1 cellular context compared by ENCODE assay signal in genomic region chr15:42100021-42100800, GRCh38.
TF ChIP-seq lines count a peak whose summit lies in the region.

No MANE protein-coding gene starts in this region.

TF ChIP-seq in K562, 482 proteins besides CTCF, POLR2A, EP300 and RAD21 (continued from another document and continues in another):
- TF ChIP-seq, protein P1, sequence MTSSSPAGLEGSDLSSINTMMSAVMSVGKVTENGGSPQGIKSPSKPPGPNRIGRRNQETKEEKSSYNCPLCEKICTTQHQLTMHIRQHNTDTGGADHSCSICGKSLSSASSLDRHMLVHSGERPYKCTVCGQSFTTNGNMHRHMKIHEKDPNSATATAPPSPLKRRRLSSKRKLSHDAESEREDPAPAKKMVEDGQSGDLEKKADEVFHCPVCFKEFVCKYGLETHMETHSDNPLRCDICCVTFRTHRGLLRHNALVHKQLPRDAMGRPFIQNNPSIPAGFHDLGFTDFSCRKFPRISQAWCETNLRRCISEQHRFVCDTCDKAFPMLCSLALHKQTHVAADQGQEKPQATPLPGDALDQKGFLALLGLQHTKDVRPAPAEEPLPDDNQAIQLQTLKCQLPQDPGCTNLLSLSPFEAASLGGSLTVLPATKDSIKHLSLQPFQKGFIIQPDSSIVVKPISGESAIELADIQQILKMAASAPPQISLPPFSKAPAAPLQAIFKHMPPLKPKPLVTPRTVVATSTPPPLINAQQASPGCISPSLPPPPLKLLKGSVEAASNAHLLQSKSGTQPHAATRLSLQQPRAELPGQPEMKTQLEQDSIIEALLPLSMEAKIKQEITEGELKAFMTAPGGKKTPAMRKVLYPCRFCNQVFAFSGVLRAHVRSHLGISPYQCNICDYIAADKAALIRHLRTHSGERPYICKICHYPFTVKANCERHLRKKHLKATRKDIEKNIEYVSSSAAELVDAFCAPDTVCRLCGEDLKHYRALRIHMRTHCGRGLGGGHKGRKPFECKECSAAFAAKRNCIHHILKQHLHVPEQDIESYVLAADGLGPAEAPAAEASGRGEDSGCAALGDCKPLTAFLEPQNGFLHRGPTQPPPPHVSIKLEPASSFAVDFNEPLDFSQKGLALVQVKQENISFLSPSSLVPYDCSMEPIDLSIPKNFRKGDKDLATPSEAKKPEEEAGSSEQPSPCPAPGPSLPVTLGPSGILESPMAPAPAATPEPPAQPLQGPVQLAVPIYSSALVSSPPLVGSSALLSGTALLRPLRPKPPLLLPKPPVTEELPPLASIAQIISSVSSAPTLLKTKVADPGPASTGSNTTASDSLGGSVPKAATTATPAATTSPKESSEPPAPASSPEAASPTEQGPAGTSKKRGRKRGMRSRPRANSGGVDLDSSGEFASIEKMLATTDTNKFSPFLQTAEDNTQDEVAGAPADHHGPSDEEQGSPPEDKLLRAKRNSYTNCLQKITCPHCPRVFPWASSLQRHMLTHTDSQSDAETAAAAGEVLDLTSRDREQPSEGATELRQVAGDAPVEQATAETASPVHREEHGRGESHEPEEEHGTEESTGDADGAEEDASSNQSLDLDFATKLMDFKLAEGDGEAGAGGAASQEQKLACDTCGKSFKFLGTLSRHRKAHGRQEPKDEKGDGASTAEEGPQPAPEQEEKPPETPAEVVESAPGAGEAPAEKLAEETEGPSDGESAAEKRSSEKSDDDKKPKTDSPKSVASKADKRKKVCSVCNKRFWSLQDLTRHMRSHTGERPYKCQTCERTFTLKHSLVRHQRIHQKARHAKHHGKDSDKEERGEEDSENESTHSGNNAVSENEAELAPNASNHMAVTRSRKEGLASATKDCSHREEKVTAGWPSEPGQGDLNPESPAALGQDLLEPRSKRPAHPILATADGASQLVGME (CRISPR knock-in tag; IDR thresholded peaks at IDR 0.05) = no peak
- TF ChIP-seq DEAF1 (CRISPR knock-in tag; IDR thresholded peaks at IDR 0.05) (no peak), NBN (IDR thresholded peaks at IDR 0.05; ENCODE audit: low read depth) (no peak), ZNF274 (IDR thresholded peaks at IDR 0.05; ENCODE audit: borderline replicate concordance, low read depth, low read length) (no peak), ZNF212 (CRISPR knock-in tag; IDR thresholded peaks at IDR 0.05) (no peak), MEIS2 (IDR thresholded peaks at IDR 0.05; ENCODE audit: partially characterized antibody) (no peak), ZSCAN29 (IDR thresholded peaks at IDR 0.05) (no peak), TEAD2 (tag; IDR thresholded peaks at IDR 0.05) (no peak), PKNOX1 (IDR thresholded peaks at IDR 0.05) (peak; percentile 33; the same call in 1 of the 2 replicates), FOSL1 (tag; conservative IDR thresholded peaks at IDR 0.05) (0 out of 2 replicates have a peak, but pooled peaks have one; percentile 14), ZNF77 (CRISPR knock-in tag; IDR thresholded peaks at IDR 0.05) (no peak), GABPA (tag; conservative IDR thresholded peaks at IDR 0.05; ENCODE audit: low read depth) (peak; percentile 66), L3MBTL2 (IDR thresholded peaks at IDR 0.05) (0 out of 2 replicates have a peak, but pooled peaks have one; percentile 16), MAX (CRISPR knock-in tag; IDR thresholded peaks at IDR 0.05) (0 out of 2 replicates have a peak, but pooled peaks have one; percentile 39), NCOA4 (IDR thresholded peaks at IDR 0.05; ENCODE audit: partially characterized antibody) (no peak), SPI1 (IDR thresholded peaks at IDR 0.05; ENCODE audit: borderline replicate concordance, low read depth, low read length) (peak; percentile 59; the same call in 1 of the 2 replicates), NCOA1 (IDR thresholded peaks at IDR 0.05; ENCODE audit: low read depth) (no peak), NUFIP1 (IDR thresholded peaks at IDR 0.05; ENCODE audit: partially characterized antibody) (no peak), SIN3B (IDR thresholded peaks at IDR 0.05; ENCODE audit: low read depth) (no peak), ZBTB1 (CRISPR knock-in tag; IDR thresholded peaks at IDR 0.05; ENCODE audit: borderline replicate concordance, low read depth) (no peak), PCBP1 (IDR thresholded peaks at IDR 0.05; ENCODE audit: low read depth, low read length, poor library complexity, severe bottlenecking) (no peak), HNRNPLL (IDR thresholded peaks at IDR 0.05; ENCODE audit: low read depth, low read length, poor library complexity, severe bottlenecking) (no peak), NR2C2 (CRISPR knock-in tag; IDR thresholded peaks at IDR 0.05) (no peak), NR2C2 (tag; IDR thresholded peaks at IDR 0.05) (peak; percentile 25; the same call in 1 of the 2 replicates), GATAD2A (IDR thresholded peaks at IDR 0.05) (no peak)
- TF ChIP-seq, protein P2, sequence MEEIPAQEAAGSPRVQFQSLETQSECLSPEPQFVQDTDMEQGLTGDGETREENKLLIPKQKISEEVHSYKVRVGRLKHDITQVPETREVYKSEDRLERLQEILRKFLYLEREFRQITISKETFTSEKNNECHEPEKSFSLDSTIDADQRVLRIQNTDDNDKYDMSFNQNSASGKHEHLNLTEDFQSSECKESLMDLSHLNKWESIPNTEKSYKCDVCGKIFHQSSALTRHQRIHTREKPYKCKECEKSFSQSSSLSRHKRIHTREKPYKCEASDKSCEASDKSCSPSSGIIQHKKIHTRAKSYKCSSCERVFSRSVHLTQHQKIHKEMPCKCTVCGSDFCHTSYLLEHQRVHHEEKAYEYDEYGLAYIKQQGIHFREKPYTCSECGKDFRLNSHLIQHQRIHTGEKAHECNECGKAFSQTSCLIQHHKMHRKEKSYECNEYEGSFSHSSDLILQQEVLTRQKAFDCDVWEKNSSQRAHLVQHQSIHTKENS (CRISPR knock-in tag; IDR thresholded peaks at IDR 0.05) = no peak
- TF ChIP-seq, protein P3, sequence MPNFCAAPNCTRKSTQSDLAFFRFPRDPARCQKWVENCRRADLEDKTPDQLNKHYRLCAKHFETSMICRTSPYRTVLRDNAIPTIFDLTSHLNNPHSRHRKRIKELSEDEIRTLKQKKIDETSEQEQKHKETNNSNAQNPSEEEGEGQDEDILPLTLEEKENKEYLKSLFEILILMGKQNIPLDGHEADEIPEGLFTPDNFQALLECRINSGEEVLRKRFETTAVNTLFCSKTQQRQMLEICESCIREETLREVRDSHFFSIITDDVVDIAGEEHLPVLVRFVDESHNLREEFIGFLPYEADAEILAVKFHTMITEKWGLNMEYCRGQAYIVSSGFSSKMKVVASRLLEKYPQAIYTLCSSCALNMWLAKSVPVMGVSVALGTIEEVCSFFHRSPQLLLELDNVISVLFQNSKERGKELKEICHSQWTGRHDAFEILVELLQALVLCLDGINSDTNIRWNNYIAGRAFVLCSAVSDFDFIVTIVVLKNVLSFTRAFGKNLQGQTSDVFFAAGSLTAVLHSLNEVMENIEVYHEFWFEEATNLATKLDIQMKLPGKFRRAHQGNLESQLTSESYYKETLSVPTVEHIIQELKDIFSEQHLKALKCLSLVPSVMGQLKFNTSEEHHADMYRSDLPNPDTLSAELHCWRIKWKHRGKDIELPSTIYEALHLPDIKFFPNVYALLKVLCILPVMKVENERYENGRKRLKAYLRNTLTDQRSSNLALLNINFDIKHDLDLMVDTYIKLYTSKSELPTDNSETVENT (CRISPR knock-in tag; IDR thresholded peaks at IDR 0.05) = no peak
- TF ChIP-seq, protein P4, sequence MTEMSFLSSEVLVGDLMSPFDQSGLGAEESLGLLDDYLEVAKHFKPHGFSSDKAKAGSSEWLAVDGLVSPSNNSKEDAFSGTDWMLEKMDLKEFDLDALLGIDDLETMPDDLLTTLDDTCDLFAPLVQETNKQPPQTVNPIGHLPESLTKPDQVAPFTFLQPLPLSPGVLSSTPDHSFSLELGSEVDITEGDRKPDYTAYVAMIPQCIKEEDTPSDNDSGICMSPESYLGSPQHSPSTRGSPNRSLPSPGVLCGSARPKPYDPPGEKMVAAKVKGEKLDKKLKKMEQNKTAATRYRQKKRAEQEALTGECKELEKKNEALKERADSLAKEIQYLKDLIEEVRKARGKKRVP (CRISPR knock-in tag; IDR thresholded peaks at IDR 0.05) = no peak
- TF ChIP-seq, protein P5, sequence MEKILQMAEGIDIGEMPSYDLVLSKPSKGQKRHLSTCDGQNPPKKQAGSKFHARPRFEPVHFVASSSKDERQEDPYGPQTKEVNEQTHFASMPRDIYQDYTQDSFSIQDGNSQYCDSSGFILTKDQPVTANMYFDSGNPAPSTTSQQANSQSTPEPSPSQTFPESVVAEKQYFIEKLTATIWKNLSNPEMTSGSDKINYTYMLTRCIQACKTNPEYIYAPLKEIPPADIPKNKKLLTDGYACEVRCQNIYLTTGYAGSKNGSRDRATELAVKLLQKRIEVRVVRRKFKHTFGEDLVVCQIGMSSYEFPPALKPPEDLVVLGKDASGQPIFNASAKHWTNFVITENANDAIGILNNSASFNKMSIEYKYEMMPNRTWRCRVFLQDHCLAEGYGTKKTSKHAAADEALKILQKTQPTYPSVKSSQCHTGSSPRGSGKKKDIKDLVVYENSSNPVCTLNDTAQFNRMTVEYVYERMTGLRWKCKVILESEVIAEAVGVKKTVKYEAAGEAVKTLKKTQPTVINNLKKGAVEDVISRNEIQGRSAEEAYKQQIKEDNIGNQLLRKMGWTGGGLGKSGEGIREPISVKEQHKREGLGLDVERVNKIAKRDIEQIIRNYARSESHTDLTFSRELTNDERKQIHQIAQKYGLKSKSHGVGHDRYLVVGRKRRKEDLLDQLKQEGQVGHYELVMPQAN (IDR thresholded peaks at IDR 0.05; ENCODE audit: borderline replicate concordance) = no peak
